In genomic region chr7:29297194-29297890, GRCh38 we compare ENCODE assay signal across 2 cellular contexts.
TF ChIP-seq lines count a peak whose summit lies in the region.

No MANE protein-coding gene starts in this region.

TF ChIP-seq in SK-N-SH, 30 proteins besides CTCF, POLR2A, EP300 and RAD21:
- TF ChIP-seq, protein P1, sequence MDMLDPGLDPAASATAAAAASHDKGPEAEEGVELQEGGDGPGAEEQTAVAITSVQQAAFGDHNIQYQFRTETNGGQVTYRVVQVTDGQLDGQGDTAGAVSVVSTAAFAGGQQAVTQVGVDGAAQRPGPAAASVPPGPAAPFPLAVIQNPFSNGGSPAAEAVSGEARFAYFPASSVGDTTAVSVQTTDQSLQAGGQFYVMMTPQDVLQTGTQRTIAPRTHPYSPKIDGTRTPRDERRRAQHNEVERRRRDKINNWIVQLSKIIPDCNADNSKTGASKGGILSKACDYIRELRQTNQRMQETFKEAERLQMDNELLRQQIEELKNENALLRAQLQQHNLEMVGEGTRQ (IDR thresholded peaks at IDR 0.05; ENCODE audit: borderline replicate concordance, low read depth, low read length), result no peak
- TF ChIP-seq JUND (IDR thresholded peaks at IDR 0.05), result no peak
- no peak for TF ChIP-seq MXI1 (IDR thresholded peaks at IDR 0.05; ENCODE audit: low read depth, low read length)
- TF ChIP-seq CHD2 (IDR thresholded peaks at IDR 0.05; ENCODE audit: low read length, partially characterized antibody), result no peak
- TF ChIP-seq SMC3 (IDR thresholded peaks at IDR 0.05; ENCODE audit: low read depth, low read length), result no peak
- TF ChIP-seq RXRA (IDR thresholded peaks at IDR 0.05; ENCODE audit: borderline replicate concordance, low read depth), result no peak
- no peak for TF ChIP-seq TCF12 (IDR thresholded peaks at IDR 0.05)
- no peak for TF ChIP-seq POLR2AphosphoS5 (IDR thresholded peaks at IDR 0.05; ENCODE audit: low read depth, low read length)
- no peak for TF ChIP-seq TAF1 (IDR thresholded peaks at IDR 0.05; ENCODE audit: borderline replicate concordance, low read depth, low read length)
- no peak for TF ChIP-seq FOSL2 (IDR thresholded peaks at IDR 0.05; ENCODE audit: borderline replicate concordance, low read depth)
- no peak for TF ChIP-seq NRF1 (IDR thresholded peaks at IDR 0.05; ENCODE audit: low read depth, low read length)
- TF ChIP-seq, protein P2, sequence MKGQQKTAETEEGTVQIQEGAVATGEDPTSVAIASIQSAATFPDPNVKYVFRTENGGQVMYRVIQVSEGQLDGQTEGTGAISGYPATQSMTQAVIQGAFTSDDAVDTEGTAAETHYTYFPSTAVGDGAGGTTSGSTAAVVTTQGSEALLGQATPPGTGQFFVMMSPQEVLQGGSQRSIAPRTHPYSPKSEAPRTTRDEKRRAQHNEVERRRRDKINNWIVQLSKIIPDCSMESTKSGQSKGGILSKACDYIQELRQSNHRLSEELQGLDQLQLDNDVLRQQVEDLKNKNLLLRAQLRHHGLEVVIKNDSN (IDR thresholded peaks at IDR 0.05; ENCODE audit: borderline replicate concordance, low read depth), result no peak
- TF ChIP-seq RFX5 (IDR thresholded peaks at IDR 0.05; ENCODE audit: low read length), result no peak
- no peak for TF ChIP-seq TEAD4 (IDR thresholded peaks at IDR 0.05; ENCODE audit: borderline replicate concordance, insufficient read depth)
- TF ChIP-seq EZH2phosphoT487 (IDR thresholded peaks at IDR 0.05; ENCODE audit: borderline replicate concordance, low read depth), result no peak

TF ChIP-seq in HepG2, 621 proteins besides CTCF, POLR2A, EP300 and RAD21:
- TF ChIP-seq ZNF276 (CRISPR knock-in tag; IDR thresholded peaks at IDR 0.05; ENCODE audit: low read depth), result no peak
- TF ChIP-seq, protein P3, sequence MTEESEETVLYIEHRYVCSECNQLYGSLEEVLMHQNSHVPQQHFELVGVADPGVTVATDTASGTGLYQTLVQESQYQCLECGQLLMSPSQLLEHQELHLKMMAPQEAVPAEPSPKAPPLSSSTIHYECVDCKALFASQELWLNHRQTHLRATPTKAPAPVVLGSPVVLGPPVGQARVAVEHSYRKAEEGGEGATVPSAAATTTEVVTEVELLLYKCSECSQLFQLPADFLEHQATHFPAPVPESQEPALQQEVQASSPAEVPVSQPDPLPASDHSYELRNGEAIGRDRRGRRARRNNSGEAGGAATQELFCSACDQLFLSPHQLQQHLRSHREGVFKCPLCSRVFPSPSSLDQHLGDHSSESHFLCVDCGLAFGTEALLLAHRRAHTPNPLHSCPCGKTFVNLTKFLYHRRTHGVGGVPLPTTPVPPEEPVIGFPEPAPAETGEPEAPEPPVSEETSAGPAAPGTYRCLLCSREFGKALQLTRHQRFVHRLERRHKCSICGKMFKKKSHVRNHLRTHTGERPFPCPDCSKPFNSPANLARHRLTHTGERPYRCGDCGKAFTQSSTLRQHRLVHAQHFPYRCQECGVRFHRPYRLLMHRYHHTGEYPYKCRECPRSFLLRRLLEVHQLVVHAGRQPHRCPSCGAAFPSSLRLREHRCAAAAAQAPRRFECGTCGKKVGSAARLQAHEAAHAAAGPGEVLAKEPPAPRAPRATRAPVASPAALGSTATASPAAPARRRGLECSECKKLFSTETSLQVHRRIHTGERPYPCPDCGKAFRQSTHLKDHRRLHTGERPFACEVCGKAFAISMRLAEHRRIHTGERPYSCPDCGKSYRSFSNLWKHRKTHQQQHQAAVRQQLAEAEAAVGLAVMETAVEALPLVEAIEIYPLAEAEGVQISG (CRISPR knock-in tag; IDR thresholded peaks at IDR 0.05), result peak; percentile 46
